12 cellular contexts compared by ENCODE assay signal in the genomic region with DNA sequence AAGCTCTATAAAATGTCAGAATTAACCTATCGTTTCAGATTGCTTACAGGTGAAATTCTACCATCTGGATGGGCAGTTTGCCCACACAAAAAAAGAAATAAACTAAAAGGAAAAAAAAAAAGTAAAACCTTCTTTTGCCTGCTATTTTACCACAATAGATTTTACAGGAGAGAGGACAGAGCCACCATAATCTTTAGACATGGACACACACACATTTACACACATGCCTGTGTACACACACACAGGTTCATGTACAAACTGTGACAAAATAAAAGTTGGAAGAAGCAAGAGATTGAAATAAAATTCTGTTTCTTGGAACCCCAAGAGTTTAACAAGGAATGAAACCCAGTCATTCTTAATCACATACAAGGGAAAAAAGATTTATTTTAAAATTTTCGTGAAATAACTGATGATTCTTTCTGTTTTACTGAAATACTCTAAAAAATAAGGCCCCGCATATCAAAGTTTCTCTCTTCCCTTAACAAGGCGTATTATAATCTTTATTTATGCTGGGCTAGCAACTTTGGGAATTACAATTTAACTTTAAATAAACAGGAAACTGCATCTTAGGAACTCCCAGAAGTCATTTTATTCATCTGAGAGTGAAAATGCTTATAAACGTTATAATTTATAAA.
DNase-seq lines count a peak whose midpoint lies in the region; TF ChIP-seq lines count a peak whose summit lies in the region.
"Had no signal": no experiment of that assay in that cellular context is flagged by ENCODE, and none has a peak within 500 bp of the region (broad histone marks: within the 10 kb centered on the region; RNA-seq: fewer than 3 reads in every experiment).

No MANE protein-coding gene starts in this region.

- peak overlapping the region; percentile 40 to 67 (median 59) for H3K27ac ChIP-seq in esophagus muscularis mucosa (replicated peaks in 1 of 4)
- H3K27ac ChIP-seq: C4-2B had no signal

- H3K4me1 ChIP-seq in esophagus muscularis mucosa, result peaks cover 0 to 29% (median 13%) of the 10 kb centered on the region in 4 donors

- H3K4me3 ChIP-seq in AG10803 (ENCODE audit: low read length) (peak overlapping the region; percentile 58), esophagus muscularis mucosa (peak overlapping the region; percentile 10 to 44 (median 40))

- H3K4me3 Mint-ChIP-seq in osteocyte (ENCODE audit: unreplicated experiment), result peak overlapping the region; percentile 0
- H3K4me3 Mint-ChIP-seq: activated CD8-positive, alpha-beta T cell treated with anti-CD3 and anti-CD28 coated beads for 36 hours had no signal

- peaks cover 30% of the 10 kb centered on the region for H3K4me1 Mint-ChIP-seq in osteocyte (ENCODE audit: unreplicated experiment)

- no peak for TF ChIP-seq CTCF in AG10803 (conservative IDR thresholded peaks at IDR 0.05; ENCODE audit: low read length)
- TF ChIP-seq CTCF in esophagus muscularis mucosa (IDR thresholded peaks at IDR 0.05), result no peak
- no peak for TF ChIP-seq CTCF in osteocyte (IDR thresholded peaks at IDR 0.05)

- H3K27me3 ChIP-seq in esophagus muscularis mucosa, result no peaks in the 10 kb centered on the region

- peaks cover 2% of the 10 kb centered on the region for H3K36me3 Mint-ChIP-seq in osteocyte (ENCODE audit: unreplicated experiment)

- H3K27ac Mint-ChIP-seq in osteocyte (ENCODE audit: unreplicated experiment), result peak overlapping the region; percentile 80
- H3K27ac Mint-ChIP-seq: activated CD8-positive, alpha-beta T cell treated with anti-CD3 and anti-CD28 coated beads for 36 hours had no signal

- no peak for TF ChIP-seq POLR2A in esophagus muscularis mucosa (IDR thresholded peaks at IDR 0.05; ENCODE audit: low read depth)

- no peaks in the 10 kb centered on the region for H3K27me3 Mint-ChIP-seq in osteocyte (ENCODE audit: unreplicated experiment)

- no peaks in the 10 kb centered on the region for H3K36me3 ChIP-seq in esophagus muscularis mucosa

- intact Hi-C loops in esophagus muscularis mucosa (cut with DNase I), result loop anchor here (5.0 kb wide), 2 partner anchors 56 to 166 kb away; partner anchors contain the start of gene TCF4

- no peak for TF ChIP-seq EP300 in esophagus muscularis mucosa (IDR thresholded peaks at IDR 0.05)

- H3K9me3 Mint-ChIP-seq in osteocyte (ENCODE audit: unreplicated experiment), result no peaks in the 10 kb centered on the region
- H3K9me3 Mint-ChIP-seq: activated CD8-positive, alpha-beta T cell treated with anti-CD3 and anti-CD28 coated beads for 36 hours had no signal

- 60% methylated on average over 5 of the region's 5 CpGs for WGBS in esophagus muscularis mucosa

- DNase-seq in AG10803 (ENCODE audit: low read depth) (no peak), NCI-H2171 treated with DMSO at 0.1 percent for 48 hours (lab: John Stamatoyannopoulos, UW) (peak; percentile 67), esophagus muscularis mucosa (ENCODE audit: extremely low spot score) (no peak), osteocyte (ENCODE audit: extremely low spot score, unreplicated experiment) (no peak), NCI-H2081 treated with DMSO at 0.1 percent for 48 hours (lab: John Stamatoyannopoulos, UW) (no peak), H4 (ENCODE audit: low spot score) (no peak)
- DNase-seq in stimulated activated CD8-positive, alpha-beta memory T cell treated with anti-CD3 and anti-CD28 coated beads, Interleukin-4, amount 100 ng/mL, for 48 hours, result no peak
- no peak for DNase-seq in activated naive CD4-positive, alpha-beta T cell (lab: John Stamatoyannopoulos, UW)
- DNase-seq: activated CD8-positive, alpha-beta T cell treated with anti-CD3 and anti-CD28 coated beads for 36 hours; amniotic stem cell; NCI-H187 treated with DMSO at 0.1 percent for 48 hours had no signal

- no peaks in the 10 kb centered on the region for H3K9me3 ChIP-seq in esophagus muscularis mucosa
